ENCODE assay signal across 8 cellular contexts in the genomic region with DNA sequence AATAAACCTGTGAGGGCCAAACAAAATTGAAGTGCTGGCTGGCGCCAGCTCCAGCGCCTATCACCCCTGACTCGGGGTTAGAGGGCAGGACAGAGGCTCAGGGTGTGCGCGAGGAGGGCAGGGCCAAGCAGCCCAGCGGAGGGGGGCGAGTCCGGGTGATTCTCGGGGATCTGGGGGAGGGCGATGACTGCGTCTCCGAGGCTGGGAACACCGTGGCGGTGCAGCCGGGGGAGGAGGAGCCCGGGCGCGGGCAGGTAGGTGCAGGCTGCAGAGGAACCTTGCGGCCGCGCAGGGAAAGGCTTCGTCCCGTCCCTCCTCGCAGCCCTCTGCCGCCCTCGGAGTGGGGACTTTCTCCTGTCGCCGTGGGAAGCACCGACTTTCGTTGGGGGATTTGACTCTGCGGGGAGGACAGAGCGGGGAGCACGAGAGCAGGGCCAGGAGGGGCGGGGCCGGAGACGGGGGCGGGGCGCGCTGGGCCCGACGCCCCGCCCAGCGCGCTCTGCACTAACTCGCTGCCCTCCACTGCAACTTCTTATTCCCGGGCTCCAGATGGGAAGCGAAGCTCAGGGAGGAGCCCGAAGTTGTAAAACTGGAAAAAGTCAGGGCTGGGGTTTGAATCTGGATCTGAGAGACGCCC. TPM values are rescaled to one million over a fixed set of nuclear protein-coding genes. Genes with fewer than 3 reads are reported as not detected.
DNase-seq lines count a peak whose midpoint lies in the region; ATAC-seq lines count a peak whose summit lies in the region.

No MANE protein-coding gene starts in this region.

- H3K27ac ChIP-seq in trophoblast cell (ENCODE audit: low read depth, low read length) (no peak overlapping the region), aorta (ENCODE audit: low read depth in 1 of 2, low read length in 2 of 2) (no peak overlapping the region)

- H3K4me3 ChIP-seq in trophoblast cell (ENCODE audit: low read depth, low read length) (peak overlapping the region; percentile 69), aorta (ENCODE audit: low read length in 2 of 2) (no peak overlapping the region)

- peak overlapping the region; percentile 67 for H3K18ac ChIP-seq in trophoblast cell (ENCODE audit: low read length)

- in situ Hi-C loops in G401 (cut with HindIII; ENCODE audit: low sequenced_read_pairs) = no loop called here

- H3K79me1 ChIP-seq in trophoblast cell (ENCODE audit: low read length) = peaks cover 13% of the 10 kb centered on the region

- H3K4me2 ChIP-seq in trophoblast cell (ENCODE audit: low read length) = peak overlapping the region; percentile 97

- H4K12ac ChIP-seq in trophoblast cell (ENCODE audit: low read depth, low read length) = peak overlapping the region; percentile 55

- peak overlapping the region; percentile 22 for H2BK12ac ChIP-seq in trophoblast cell (ENCODE audit: low read length)

- no peak overlapping the region for H3K23ac ChIP-seq in trophoblast cell (ENCODE audit: low read length)

- H3K9me3 ChIP-seq in trophoblast cell (ENCODE audit: insufficient read depth, low read depth, low read length) (no peaks in the 10 kb centered on the region), aorta (ENCODE audit: control insufficient read depth, low read length) (no peaks in the 10 kb centered on the region)

- peak overlapping the region; percentile 24 for H2BK5ac ChIP-seq in trophoblast cell (ENCODE audit: low read depth, low read length, poor library complexity)

- no peak overlapping the region for H4K91ac ChIP-seq in trophoblast cell (ENCODE audit: low read depth, low read length)

- H3K36me3 ChIP-seq in trophoblast cell (ENCODE audit: control insufficient read depth in 1 of 2, insufficient read depth in 2 of 2, low read length in 2 of 2) = no peaks in the 10 kb centered on the region
- no peaks in the 10 kb centered on the region for H3K36me3 ChIP-seq in aorta (ENCODE audit: control insufficient read depth in 1 of 2, insufficient read depth in 2 of 2, low read length in 1 of 2)

- peak overlapping the region; percentile 86 for H4K8ac ChIP-seq in trophoblast cell (ENCODE audit: low read depth, low read length)

- no peak overlapping the region for H2BK120ac ChIP-seq in trophoblast cell (ENCODE audit: insufficient read depth, low read length, poor library complexity)

- ATAC-seq in HG02970 (IDR thresholded peaks at IDR 0.05; ENCODE audit: low FRiP score, unreplicated experiment) (peak; percentile 34), aorta (ENCODE audit: low FRiP score) (peak; percentile 53)

- no peak overlapping the region for H3K4ac ChIP-seq in trophoblast cell (ENCODE audit: low read depth, low read length)

- WGBS in trophoblast cell (ENCODE audit: extremely low coverage, insufficient coverage, insufficient read length) = no CpG with 5 or more reads among the region's 49 CpGs
- 4% methylated on average over 45 to 49 of the region's 49 CpGs for WGBS in aorta, 2 donors

- no peak overlapping the region for H2AK5ac ChIP-seq in trophoblast cell (ENCODE audit: low read length)

- H3K14ac ChIP-seq in trophoblast cell (ENCODE audit: low read length) = peak overlapping the region; percentile 46

- H3K27me3 ChIP-seq in trophoblast cell (ENCODE audit: insufficient read depth, low read length) = no peaks in the 10 kb centered on the region
- H3K27me3 ChIP-seq in aorta (ENCODE audit: control insufficient read depth in 1 of 2, insufficient read depth in 2 of 2, low read length in 1 of 2) = no peaks in the 10 kb centered on the region

- no peak overlapping the region for H3K9ac ChIP-seq in trophoblast cell (ENCODE audit: low read length)

- peak; percentile 35 for DNase-seq in G401 (ENCODE audit: low spot score)
- peak; percentile 70 for DNase-seq in OCI-M1 (lab: John Stamatoyannopoulos, UW)
- DNase-seq in activated effector memory CD4-positive, alpha-beta T cell treated with Interleukin-2 at 50 U/mL for 16 hours = peak; percentile 57
- DNase-seq in germinal center (ENCODE audit: low spot score) = peak; percentile 83
- peak in 1 of 2 donors; percentile 43 for DNase-seq in trophoblast cell
- DNase-seq in aorta = peak; percentile 68 to 88
- DNase-seq in occipital lobe (lab: John Stamatoyannopoulos, UW) = no peak

- peaks cover 6% of the 10 kb centered on the region for H3K79me2 ChIP-seq in trophoblast cell (ENCODE audit: control insufficient read depth, insufficient read depth, low read length, poor library complexity)

- intact Hi-C loops in aorta (cut with DNase I) = no loop called here

- H2AFZ ChIP-seq in trophoblast cell (ENCODE audit: insufficient read depth, low read length, poor library complexity) = peak overlapping the region; percentile 98

- H3K4me1 ChIP-seq in trophoblast cell (ENCODE audit: control insufficient read depth in 1 of 2, insufficient read depth in 2 of 2, low read length in 2 of 2) (peaks cover 11 to 15% of the 10 kb centered on the region in 2 experiments), aorta (ENCODE audit: control insufficient read depth in 1 of 2, insufficient read depth in 2 of 2, low read length in 2 of 2) (no peaks in the 10 kb centered on the region)

RNA-seq across cellular contexts. Expression of a gene that starts 5.3 kb away (rescaled TPM):
- total RNA-seq in G401 (2014; rRNA removed; shearing (Covaris generic)) = 72.9 and 91.8 TPM in 2 replicates
- 9.9 and 10.1 TPM in 2 replicates for polyA plus RNA-seq in trophoblast cell (2013)
- total RNA-seq in aorta (10 to 100 TPM in 1 of 2 donors, 1 to 10 TPM in 1; 8.8 to 15.0 TPM), occipital lobe (4.4 TPM)
- 1 to 10 TPM; 5.7 to 9.4 TPM for polyA plus RNA-seq in aorta

RNA-seq across cellular contexts. Expression of a gene that starts 11.5 kb away (rescaled TPM):
- total RNA-seq in G401 (2014; rRNA removed; shearing (Covaris generic)) = 257 and 339 TPM in 2 replicates
- 339 and 340 TPM in 2 replicates for polyA plus RNA-seq in trophoblast cell (2013)
- 10 to 100 TPM; 86.2 to 89.0 TPM for total RNA-seq in aorta
- polyA plus RNA-seq in aorta = 100 to 1,000 TPM; 142 to 145 TPM
- 73.5 TPM for total RNA-seq in occipital lobe

RNA-seq across cellular contexts. Expression of a gene that starts 21.2 kb away (rescaled TPM):
- total RNA-seq in G401 (2014; rRNA removed; shearing (Covaris generic)) = not detected in 2 replicates
- polyA plus RNA-seq in trophoblast cell (2013) = not detected in 2 replicates
- total RNA-seq in aorta (not detected), occipital lobe (not detected)
- polyA plus RNA-seq in aorta = not detected

RNA-seq across cellular contexts. Expression of a gene that starts 37.5 kb away (rescaled TPM):
- not detected in 2 replicates for total RNA-seq in G401 (2014; rRNA removed; shearing (Covaris generic))
- polyA plus RNA-seq in trophoblast cell (2013) = not detected in 2 replicates
- total RNA-seq in aorta = not detected
- polyA plus RNA-seq in aorta = not detected
- total RNA-seq in occipital lobe = not detected

RNA-seq across cellular contexts. Expression of a gene that starts 46.4 kb away (rescaled TPM):
- 3.1 and 11.4 TPM in 2 replicates for total RNA-seq in G401 (2014; rRNA removed; shearing (Covaris generic))
- 0.47 and 0.49 TPM in 2 replicates for polyA plus RNA-seq in trophoblast cell (2013)
- total RNA-seq in aorta (under 1 TPM; 0.23 to 0.33 TPM), occipital lobe (3.9 TPM)
- polyA plus RNA-seq in aorta = 1 to 10 TPM in 1 of 2 donors, not detected in 1; 1.8 TPM
